In the genomic region with DNA sequence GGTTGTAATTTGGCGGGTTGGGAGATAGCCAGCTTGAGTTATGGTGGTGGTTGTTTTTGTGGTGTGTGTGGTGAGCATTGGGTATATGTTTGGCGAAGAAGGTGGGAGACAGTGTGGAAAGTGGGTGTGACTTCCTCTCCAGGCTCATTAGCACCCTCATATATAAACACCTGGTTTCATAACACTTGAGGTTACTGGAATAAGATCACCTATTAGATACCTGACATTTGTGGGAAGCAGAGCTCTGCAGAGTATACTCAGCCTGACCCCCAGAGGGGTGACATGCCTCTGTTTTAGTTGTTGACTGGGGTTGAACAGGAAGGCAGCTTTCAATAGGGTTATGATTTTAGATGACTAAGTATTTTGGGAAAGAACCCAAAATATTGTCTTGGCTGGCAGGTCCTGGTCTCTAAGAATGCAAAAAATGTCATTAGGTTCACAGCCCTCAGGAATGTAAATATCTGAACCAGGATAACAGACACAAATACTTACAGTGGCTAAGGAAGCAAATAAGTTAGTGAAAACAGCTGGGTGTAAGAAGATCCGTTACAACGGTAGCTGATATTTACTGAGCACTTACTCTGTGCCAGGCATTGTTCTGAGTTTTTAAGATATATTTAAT, we compare ENCODE assay signal across 10 cellular contexts. TPM values are rescaled to one million over a fixed set of nuclear protein-coding genes. Genes with fewer than 3 reads are reported as not detected.
A peak's percentile ranks its signal among the peaks of the same experiment; 100 is the strongest.
DNase-seq lines count a peak whose midpoint lies in the region; ATAC-seq and TF ChIP-seq lines count a peak whose summit lies in the region.
"Had no signal": no experiment of that assay in that cellular context is flagged by ENCODE, and none has a peak within 500 bp of the region (broad histone marks: within the 10 kb centered on the region; RNA-seq: fewer than 3 reads in every experiment).

No MANE protein-coding gene starts in this region.

- TF ChIP-seq CTCF in lower lobe of right lung (IDR thresholded peaks at IDR 0.05) = no peak

- TF ChIP-seq EP300 in Ishikawa (IDR thresholded peaks at IDR 0.05; ENCODE audit: borderline replicate concordance) = peak; percentile 96

- no peaks in the 10 kb centered on the region for H3K9me3 Mint-ChIP-seq in central memory CD8-positive, alpha-beta T cell

- H3K27ac Mint-ChIP-seq in central memory CD8-positive, alpha-beta T cell (ENCODE audit: low read depth) = no peak overlapping the region

- no peaks in the 10 kb centered on the region for H3K36me3 Mint-ChIP-seq in central memory CD8-positive, alpha-beta T cell (ENCODE audit: insufficient read depth)

- ATAC-seq in central memory CD8-positive, alpha-beta T cell (replicated peaks; ENCODE audit: extremely low read depth, poor library complexity, severe bottlenecking) = peak; percentile 36
- ATAC-seq in lower lobe of right lung = peak; percentile 83 to 90
- no peak for ATAC-seq in GM21367 (IDR thresholded peaks at IDR 0.05; ENCODE audit: unreplicated experiment)
- ATAC-seq in HG02798 (IDR thresholded peaks at IDR 0.05; ENCODE audit: poor library complexity, unreplicated experiment) = no peak

- peak; percentile 39 for TF ChIP-seq RAD21 in Ishikawa (IDR thresholded peaks at IDR 0.05; ENCODE audit: low read depth)

- H3K27ac ChIP-seq in lower lobe of right lung = no peak overlapping the region

- intact Hi-C loops in lower lobe of right lung (cut with DNase I) = no loop called here

- no peaks in the 10 kb centered on the region for H3K27me3 Mint-ChIP-seq in central memory CD8-positive, alpha-beta T cell

- H3K9me3 ChIP-seq in lower lobe of right lung = no peaks in the 10 kb centered on the region

- no peak overlapping the region for H3K4me3 Mint-ChIP-seq in central memory CD8-positive, alpha-beta T cell

- H3K4me1 Mint-ChIP-seq in central memory CD8-positive, alpha-beta T cell = peaks cover 12% of the 10 kb centered on the region

- no peaks in the 10 kb centered on the region for H3K36me3 ChIP-seq in lower lobe of right lung

- no peaks in the 10 kb centered on the region for H3K4me1 ChIP-seq in lower lobe of right lung

- no peaks in the 10 kb centered on the region for H3K27me3 ChIP-seq in lower lobe of right lung (ENCODE audit: low read depth)

- DNase-seq in A172 (ENCODE audit: low spot score) = peak; percentile 95
- no peak for DNase-seq in central memory CD8-positive, alpha-beta T cell (ENCODE audit: low spot score in 2 of 2)
- DNase-seq in lower lobe of right lung = no peak
- no peak for DNase-seq in hypothalamus (lab: John Stamatoyannopoulos, UW)
- DNase-seq in effector CD8-positive, alpha-beta T cell (lab: John Stamatoyannopoulos, UW) = no peak
- DNase-seq: DMS53, NCI-H1436 had no signal

- H3K4me3 ChIP-seq in lower lobe of right lung = no peak overlapping the region

TF ChIP-seq in Ishikawa, 13 proteins besides CTCF, POLR2A, EP300 and RAD21:
- TF ChIP-seq TCF12 (IDR thresholded peaks at IDR 0.05; ENCODE audit: low read depth) (peak; percentile 97), TAF1 (IDR thresholded peaks at IDR 0.05; ENCODE audit: low read depth) (no peak), TEAD4 (IDR thresholded peaks at IDR 0.05) (peak; percentile 100), YY1 (IDR thresholded peaks at IDR 0.05; ENCODE audit: low read depth) (no peak), CREB1 (IDR thresholded peaks at IDR 0.05; ENCODE audit: low read depth) (0 out of 2 replicates have a peak, but pooled peaks have one; percentile 16), NFIC (IDR thresholded peaks at IDR 0.05) (peak; percentile 98), ZBTB7A (IDR thresholded peaks at IDR 0.05; ENCODE audit: low read depth) (no peak; the same call in 1 of the 2 replicates), FOXM1 (IDR thresholded peaks at IDR 0.05; ENCODE audit: borderline replicate concordance, low read depth) (peak; percentile 94)
- TF ChIP-seq, protein P1, sequence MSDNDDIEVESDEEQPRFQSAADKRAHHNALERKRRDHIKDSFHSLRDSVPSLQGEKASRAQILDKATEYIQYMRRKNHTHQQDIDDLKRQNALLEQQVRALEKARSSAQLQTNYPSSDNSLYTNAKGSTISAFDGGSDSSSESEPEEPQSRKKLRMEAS (IDR thresholded peaks at IDR 0.05) = 0 out of 2 replicates have a peak, but pooled peaks have one; percentile 57

RNA-seq across cellular contexts. Expression of a gene that starts 18.3 kb away (rescaled TPM):
- not detected in 2 replicates for total RNA-seq in A172 (2014; rRNA removed; shearing (Covaris generic))
- 13.0 TPM for total RNA-seq in lower lobe of right lung

RNA-seq across cellular contexts. Expression of a gene that starts 51.8 kb away (rescaled TPM):
- total RNA-seq in A172 (2014; rRNA removed; shearing (Covaris generic)) = not detected in 2 replicates
- 10.5 TPM for total RNA-seq in lower lobe of right lung

Comparison
In these comparisons a context has a peak if more than half of its experiments do, and no peak if none do; other contexts are left out.
1. ATAC-seq: peak in central memory CD8-positive, alpha-beta T cell (single experiment) and lower lobe of right lung (2 of 2); none in GM21367 (single experiment) and HG02798 (single experiment).
2. RNA of a gene that starts 18.3 kb away (total RNA-seq): 13.0 TPM in lower lobe of right lung (single experiment); not detected in A172; every median in the first group is over 10 times any median in the second.
3. RNA of a gene that starts 51.8 kb away (total RNA-seq): 10.5 TPM in lower lobe of right lung (single experiment); not detected in A172; every median in the first group is over 10 times any median in the second.